Comparison of ENCODE assay signal across 19 cellular contexts in the genomic region with DNA sequence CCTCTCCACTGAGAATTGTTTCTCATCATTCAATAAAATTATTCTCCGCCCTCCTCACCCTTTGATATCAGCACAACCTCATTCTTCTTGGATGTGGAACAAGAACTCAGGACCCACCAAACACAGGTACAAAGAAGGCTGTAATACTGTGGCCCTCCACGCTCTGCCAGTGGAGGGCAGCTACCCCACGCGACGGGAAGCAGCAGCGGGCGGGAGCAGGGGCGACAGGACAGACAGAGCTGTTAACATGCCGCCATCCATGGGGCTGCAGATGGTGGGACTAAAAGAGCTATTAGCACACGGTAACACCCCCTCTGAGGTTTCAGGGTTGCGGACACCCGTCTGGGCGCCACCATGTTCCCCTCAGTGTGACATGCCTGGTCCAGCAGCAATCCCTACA.
"Had no signal": no experiment of that assay in that cellular context is flagged by ENCODE, and none has a peak within 500 bp of the region (broad histone marks: within the 10 kb centered on the region; RNA-seq: fewer than 3 reads in every experiment).

No MANE protein-coding gene starts in this region.

- H3K27ac Mint-ChIP-seq: activated naive CD4-positive, alpha-beta T cell treated with anti-CD3 and anti-CD28 coated beads for 36 hours; activated T-helper 2 cell treated with anti-CD3 and anti-CD28 coated beads, Interferon-gamma antibody, Interleukin-2, Interleukin-4, amounts not matched to agents 10 μg/mL and 5 μg/mL and 100 μg/mL, durations not matched to agents 14 hours and 24 hours and 36 hours; effector memory CD8-positive, alpha-beta T cell had no signal

- DNase-seq: activated CD8-positive, alpha-beta memory T cell treated with anti-CD3 and anti-CD28 coated beads, Interleukin-2, amount 50 U/mL, for 48 hours; activated naive CD4-positive, alpha-beta T cell treated with anti-CD3 and anti-CD28 coated beads for 36 hours; activated T-cell treated with anti-CD3 and anti-CD28 coated beads, Interleukin-2, amount 50 U/mL, for 4 hours; adrenal gland; brain microvascular endothelial cell; caudate nucleus; effector memory CD8-positive, alpha-beta T cell; esophagus squamous epithelium; gastrocnemius medialis; hippocampal formation; midbrain; pancreas; right cardiac atrium; stimulated activated CD4-positive, alpha-beta T cell treated with anti-CD3 and anti-CD28 coated beads, Interleukin-4, amount 100 ng/mL, for 24 hours; transverse colon had no signal

- FAIRE-seq: pancreas, urothelium cell line had no signal

- H3K4me3 Mint-ChIP-seq: activated naive CD4-positive, alpha-beta T cell treated with anti-CD3 and anti-CD28 coated beads for 36 hours; activated T-cell treated with anti-CD3 and anti-CD28 coated beads, Interleukin-2, amount 50 U/mL, for 4 hours; effector memory CD8-positive, alpha-beta T cell; natural killer cell treated with Interleukin-12 subunit alpha and Interleukin-12 subunit beta and Interleukin-15 and Interleukin-18, amount 100 ng/mL, for 72 hours had no signal

- H3K4me3 ChIP-seq: adrenal gland, ascending aorta, esophagus squamous epithelium, gastrocnemius medialis, pancreas, transverse colon had no signal

- H3K36me3 ChIP-seq: brain microvascular endothelial cell, pancreas had no signal

- H3K27me3 Mint-ChIP-seq: effector memory CD8-positive, alpha-beta T cell; natural killer cell treated with Interleukin-12 subunit alpha and Interleukin-12 subunit beta and Interleukin-15 and Interleukin-18, amount 100 ng/mL, for 72 hours had no signal

- H3K9me3 ChIP-seq: adrenal gland, ascending aorta, esophagus squamous epithelium, gastrocnemius medialis, pancreas, transverse colon had no signal

- H3K4me1 ChIP-seq: adrenal gland, ascending aorta, esophagus squamous epithelium, gastrocnemius medialis, pancreas had no signal

- H3K27me3 ChIP-seq: adrenal gland, ascending aorta, brain microvascular endothelial cell, esophagus squamous epithelium, gastrocnemius medialis, pancreas, transverse colon had no signal

- H3K9me3 Mint-ChIP-seq: activated naive CD4-positive, alpha-beta T cell treated with anti-CD3 and anti-CD28 coated beads for 36 hours; activated T-cell treated with anti-CD3 and anti-CD28 coated beads, Interleukin-2, amount 50 U/mL, for 4 hours; activated T-helper 2 cell treated with anti-CD3 and anti-CD28 coated beads, Interferon-gamma antibody, Interleukin-2, Interleukin-4, amounts not matched to agents 10 μg/mL and 5 μg/mL and 100 μg/mL, durations not matched to agents 14 hours and 24 hours and 36 hours; effector memory CD8-positive, alpha-beta T cell; natural killer cell treated with Interleukin-12 subunit alpha and Interleukin-12 subunit beta and Interleukin-15 and Interleukin-18, amount 100 ng/mL, for 72 hours had no signal

- ATAC-seq: activated T-cell treated with anti-CD3 and anti-CD28 coated beads, Interleukin-2, amount 50 U/mL, for 4 hours; effector memory CD8-positive, alpha-beta T cell; gastrocnemius medialis; natural killer cell treated with Interleukin-12 subunit alpha and Interleukin-12 subunit beta and Interleukin-15 and Interleukin-18, amount 100 ng/mL, for 72 hours; pancreas; right cardiac atrium had no signal

- H3K27ac ChIP-seq: adrenal gland, ascending aorta, brain microvascular endothelial cell, esophagus squamous epithelium, gastrocnemius medialis, pancreas, transverse colon had no signal
